ENCODE assay signal across 1 cellular context in the genomic region with DNA sequence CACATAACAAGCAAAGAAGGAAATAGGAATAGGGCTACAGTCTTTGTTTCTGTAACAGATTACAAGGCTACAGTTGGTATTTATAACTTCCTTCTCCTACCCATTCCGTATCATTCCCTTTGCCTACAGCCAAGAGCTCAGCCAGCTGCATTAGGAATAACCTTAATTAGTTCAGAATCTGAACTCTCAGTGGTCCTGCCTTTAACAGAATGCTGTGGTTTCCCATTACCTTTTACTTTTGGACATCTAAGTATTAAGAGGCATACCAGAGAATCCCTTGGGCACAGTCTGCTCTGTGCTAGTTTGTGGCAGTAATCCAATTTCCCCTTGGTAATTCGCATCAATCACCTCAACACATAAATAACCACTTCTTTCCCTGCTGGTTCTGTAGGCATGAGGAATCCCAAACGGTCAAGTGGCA.
TF ChIP-seq lines count a peak whose summit lies in the region.

No MANE protein-coding gene starts in this region.

TF ChIP-seq in GM23338, 12 proteins besides CTCF, POLR2A, EP300 and RAD21 (continued from another document):
- TF ChIP-seq, protein P1, sequence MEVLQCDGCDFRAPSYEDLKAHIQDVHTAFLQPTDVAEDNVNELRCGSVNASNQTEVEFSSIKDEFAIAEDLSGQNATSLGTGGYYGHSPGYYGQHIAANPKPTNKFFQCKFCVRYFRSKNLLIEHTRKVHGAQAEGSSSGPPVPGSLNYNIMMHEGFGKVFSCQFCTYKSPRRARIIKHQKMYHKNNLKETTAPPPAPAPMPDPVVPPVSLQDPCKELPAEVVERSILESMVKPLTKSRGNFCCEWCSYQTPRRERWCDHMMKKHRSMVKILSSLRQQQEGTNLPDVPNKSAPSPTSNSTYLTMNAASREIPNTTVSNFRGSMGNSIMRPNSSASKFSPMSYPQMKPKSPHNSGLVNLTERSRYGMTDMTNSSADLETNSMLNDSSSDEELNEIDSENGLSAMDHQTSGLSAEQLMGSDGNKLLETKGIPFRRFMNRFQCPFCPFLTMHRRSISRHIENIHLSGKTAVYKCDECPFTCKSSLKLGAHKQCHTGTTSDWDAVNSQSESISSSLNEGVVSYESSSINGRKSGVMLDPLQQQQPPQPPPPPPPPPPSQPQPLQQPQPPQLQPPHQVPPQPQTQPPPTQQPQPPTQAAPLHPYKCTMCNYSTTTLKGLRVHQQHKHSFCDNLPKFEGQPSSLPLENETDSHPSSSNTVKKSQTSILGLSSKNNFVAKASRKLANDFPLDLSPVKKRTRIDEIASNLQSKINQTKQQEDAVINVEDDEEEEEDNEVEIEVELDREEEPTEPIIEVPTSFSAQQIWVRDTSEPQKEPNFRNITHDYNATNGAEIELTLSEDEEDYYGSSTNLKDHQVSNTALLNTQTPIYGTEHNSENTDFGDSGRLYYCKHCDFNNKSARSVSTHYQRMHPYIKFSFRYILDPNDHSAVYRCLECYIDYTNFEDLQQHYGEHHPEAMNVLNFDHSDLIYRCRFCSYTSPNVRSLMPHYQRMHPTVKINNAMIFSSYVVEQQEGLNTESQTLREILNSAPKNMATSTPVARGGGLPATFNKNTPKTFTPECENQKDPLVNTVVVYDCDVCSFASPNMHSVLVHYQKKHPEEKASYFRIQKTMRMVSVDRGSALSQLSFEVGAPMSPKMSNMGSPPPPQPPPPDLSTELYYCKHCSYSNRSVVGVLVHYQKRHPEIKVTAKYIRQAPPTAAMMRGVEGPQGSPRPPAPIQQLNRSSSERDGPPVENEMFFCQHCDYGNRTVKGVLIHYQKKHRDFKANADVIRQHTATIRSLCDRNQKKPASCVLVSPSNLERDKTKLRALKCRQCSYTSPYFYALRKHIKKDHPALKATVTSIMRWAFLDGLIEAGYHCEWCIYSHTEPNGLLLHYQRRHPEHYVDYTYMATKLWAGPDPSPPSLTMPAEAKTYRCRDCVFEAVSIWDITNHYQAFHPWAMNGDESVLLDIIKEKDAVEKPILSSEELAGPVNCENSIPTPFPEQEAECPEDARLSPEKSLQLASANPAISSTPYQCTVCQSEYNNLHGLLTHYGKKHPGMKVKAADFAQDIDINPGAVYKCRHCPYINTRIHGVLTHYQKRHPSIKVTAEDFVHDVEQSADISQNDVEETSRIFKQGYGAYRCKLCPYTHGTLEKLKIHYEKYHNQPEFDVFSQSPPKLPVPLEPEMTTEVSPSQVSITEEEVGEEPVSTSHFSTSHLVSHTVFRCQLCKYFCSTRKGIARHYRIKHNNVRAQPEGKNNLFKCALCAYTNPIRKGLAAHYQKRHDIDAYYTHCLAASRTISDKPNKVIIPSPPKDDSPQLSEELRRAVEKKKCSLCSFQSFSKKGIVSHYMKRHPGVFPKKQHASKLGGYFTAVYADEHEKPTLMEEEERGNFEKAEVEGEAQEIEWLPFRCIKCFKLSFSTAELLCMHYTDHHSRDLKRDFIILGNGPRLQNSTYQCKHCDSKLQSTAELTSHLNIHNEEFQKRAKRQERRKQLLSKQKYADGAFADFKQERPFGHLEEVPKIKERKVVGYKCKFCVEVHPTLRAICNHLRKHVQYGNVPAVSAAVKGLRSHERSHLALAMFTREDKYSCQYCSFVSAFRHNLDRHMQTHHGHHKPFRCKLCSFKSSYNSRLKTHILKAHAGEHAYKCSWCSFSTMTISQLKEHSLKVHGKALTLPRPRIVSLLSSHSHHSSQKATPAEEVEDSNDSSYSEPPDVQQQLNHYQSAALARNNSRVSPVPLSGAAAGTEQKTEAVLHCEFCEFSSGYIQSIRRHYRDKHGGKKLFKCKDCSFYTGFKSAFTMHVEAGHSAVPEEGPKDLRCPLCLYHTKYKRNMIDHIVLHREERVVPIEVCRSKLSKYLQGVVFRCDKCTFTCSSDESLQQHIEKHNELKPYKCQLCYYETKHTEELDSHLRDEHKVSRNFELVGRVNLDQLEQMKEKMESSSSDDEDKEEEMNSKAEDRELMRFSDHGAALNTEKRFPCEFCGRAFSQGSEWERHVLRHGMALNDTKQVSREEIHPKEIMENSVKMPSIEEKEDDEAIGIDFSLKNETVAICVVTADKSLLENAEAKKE (CRISPR knock-in tag; IDR thresholded peaks at IDR 0.05): no peak
- TF ChIP-seq, protein P2, sequence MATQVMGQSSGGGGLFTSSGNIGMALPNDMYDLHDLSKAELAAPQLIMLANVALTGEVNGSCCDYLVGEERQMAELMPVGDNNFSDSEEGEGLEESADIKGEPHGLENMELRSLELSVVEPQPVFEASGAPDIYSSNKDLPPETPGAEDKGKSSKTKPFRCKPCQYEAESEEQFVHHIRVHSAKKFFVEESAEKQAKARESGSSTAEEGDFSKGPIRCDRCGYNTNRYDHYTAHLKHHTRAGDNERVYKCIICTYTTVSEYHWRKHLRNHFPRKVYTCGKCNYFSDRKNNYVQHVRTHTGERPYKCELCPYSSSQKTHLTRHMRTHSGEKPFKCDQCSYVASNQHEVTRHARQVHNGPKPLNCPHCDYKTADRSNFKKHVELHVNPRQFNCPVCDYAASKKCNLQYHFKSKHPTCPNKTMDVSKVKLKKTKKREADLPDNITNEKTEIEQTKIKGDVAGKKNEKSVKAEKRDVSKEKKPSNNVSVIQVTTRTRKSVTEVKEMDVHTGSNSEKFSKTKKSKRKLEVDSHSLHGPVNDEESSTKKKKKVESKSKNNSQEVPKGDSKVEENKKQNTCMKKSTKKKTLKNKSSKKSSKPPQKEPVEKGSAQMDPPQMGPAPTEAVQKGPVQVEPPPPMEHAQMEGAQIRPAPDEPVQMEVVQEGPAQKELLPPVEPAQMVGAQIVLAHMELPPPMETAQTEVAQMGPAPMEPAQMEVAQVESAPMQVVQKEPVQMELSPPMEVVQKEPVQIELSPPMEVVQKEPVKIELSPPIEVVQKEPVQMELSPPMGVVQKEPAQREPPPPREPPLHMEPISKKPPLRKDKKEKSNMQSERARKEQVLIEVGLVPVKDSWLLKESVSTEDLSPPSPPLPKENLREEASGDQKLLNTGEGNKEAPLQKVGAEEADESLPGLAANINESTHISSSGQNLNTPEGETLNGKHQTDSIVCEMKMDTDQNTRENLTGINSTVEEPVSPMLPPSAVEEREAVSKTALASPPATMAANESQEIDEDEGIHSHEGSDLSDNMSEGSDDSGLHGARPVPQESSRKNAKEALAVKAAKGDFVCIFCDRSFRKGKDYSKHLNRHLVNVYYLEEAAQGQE (IDR thresholded peaks at IDR 0.05; ENCODE audit: unreplicated experiment): no peak
- no peak for TF ChIP-seq EZH2phosphoT487 (IDR thresholded peaks at IDR 0.05; ENCODE audit: unreplicated experiment)
- no peak for TF ChIP-seq STAT1 (IDR thresholded peaks at IDR 0.05; ENCODE audit: unreplicated experiment)
